ENCODE assay signal across 23 cellular contexts in the genomic region with DNA sequence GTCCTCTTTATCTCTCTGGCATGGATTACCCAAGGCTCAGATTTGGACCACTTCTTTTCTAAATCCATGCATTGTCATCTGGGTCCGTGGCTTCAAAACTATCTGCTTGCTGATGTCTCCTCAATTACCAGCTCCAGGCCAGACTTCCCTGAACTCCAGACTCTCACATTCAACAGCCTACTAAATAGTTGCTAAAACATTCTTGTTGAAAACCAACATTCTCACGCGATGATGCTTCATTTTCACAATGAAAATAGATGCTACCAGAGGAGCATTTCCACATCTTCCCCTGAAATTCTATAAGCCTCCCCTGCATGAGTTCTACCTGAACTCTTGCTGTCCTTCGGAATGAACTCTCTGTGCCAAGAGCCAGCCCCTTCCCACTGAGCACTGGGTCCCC. TPM values are rescaled to one million over a fixed set of nuclear protein-coding genes. Genes with fewer than 3 reads are reported as not detected.
DNase-seq lines count a peak whose midpoint lies in the region; ATAC-seq and TF ChIP-seq lines count a peak whose summit lies in the region.
"Had no signal": no experiment of that assay in that cellular context is flagged by ENCODE, and none has a peak within 500 bp of the region (broad histone marks: within the 10 kb centered on the region; RNA-seq: fewer than 3 reads in every experiment).

No MANE protein-coding gene starts in this region.

- H3K9me3 ChIP-seq in IMR-90 (ENCODE audit: control insufficient read depth, insufficient read depth, low read length), result no peaks in the 10 kb centered on the region
- no peaks in the 10 kb centered on the region for H3K9me3 ChIP-seq in T-helper 17 cell (ENCODE audit: control insufficient read depth, low read length, poor library complexity, severe bottlenecking)
- H3K9me3 ChIP-seq: BE2C; BLaER1 treated with 17β-estradiol and CSF1 and Interleukin-3, amounts not matched to agents 10 nM and 100 nM had no signal

- H2BK120ac ChIP-seq in IMR-90 (ENCODE audit: low read depth, low read length), result peak overlapping the region; percentile 11; the same call in 1 of the 2 replicates

- no peak overlapping the region for H2AK9ac ChIP-seq in IMR-90 (replicated peaks; ENCODE audit: low read depth, low read length, poor library complexity)

- no peaks in the 10 kb centered on the region for H4K20me1 ChIP-seq in IMR-90 (ENCODE audit: insufficient read depth, low read length)
- H4K20me1 ChIP-seq: BLaER1 treated with 17β-estradiol and CSF1 and Interleukin-3, amounts not matched to agents 10 nM and 100 nM had no signal

- H4K8ac ChIP-seq in IMR-90 (ENCODE audit: low read depth in 2 of 2, low read length in 2 of 2), result no peak overlapping the region

- H3K36me3 Mint-ChIP-seq in activated naive CD4-positive, alpha-beta T cell treated with anti-CD3 and anti-CD28 coated beads, Interleukin-2, amount 50 U/mL, for 24 hours, result no peaks in the 10 kb centered on the region
- H3K36me3 Mint-ChIP-seq in activated naive CD4-positive, alpha-beta T cell treated with anti-CD3 and anti-CD28 coated beads, Interleukin-2, amount 10 ng/mL, durations not matched to agents 7 days and 5 days, result no peaks in the 10 kb centered on the region
- peaks cover 2% of the 10 kb centered on the region for H3K36me3 Mint-ChIP-seq in T-helper 17 cell (ENCODE audit: low read depth)
- no peaks in the 10 kb centered on the region for H3K36me3 Mint-ChIP-seq in stimulated activated memory B cell treated with anti-CD40 and anti-IgM and Interleukin-4, amounts not matched to agents 10 μg/mL and 1 μg/mL and 100 μg/mL, for 72 hours
- H3K36me3 Mint-ChIP-seq: CD14-positive monocyte; CD8-positive, alpha-beta memory T cell had no signal

- no peak for TF ChIP-seq RAD21 in IMR-90 (IDR thresholded peaks at IDR 0.05; ENCODE audit: low read length)

- no peak overlapping the region; the same call in 1 of the 2 replicates for H3K14ac ChIP-seq in IMR-90 (replicated peaks; ENCODE audit: low read depth, low read length)

- H3K27ac Mint-ChIP-seq in activated naive CD4-positive, alpha-beta T cell treated with anti-CD3 and anti-CD28 coated beads, Interleukin-2, amount 50 U/mL, for 24 hours, result peak overlapping the region; percentile 3
- no peak overlapping the region for H3K27ac Mint-ChIP-seq in activated naive CD4-positive, alpha-beta T cell treated with anti-CD3 and anti-CD28 coated beads, Interleukin-2, amount 10 ng/mL, durations not matched to agents 7 days and 5 days
- H3K27ac Mint-ChIP-seq in T-helper 17 cell, result no peak overlapping the region
- H3K27ac Mint-ChIP-seq in stimulated activated memory B cell treated with anti-CD40 and anti-IgM and Interleukin-4, amounts not matched to agents 10 μg/mL and 1 μg/mL and 100 μg/mL, for 72 hours, result peak overlapping the region; percentile 2
- H3K27ac Mint-ChIP-seq: CD4-positive, alpha-beta T cell had no signal

- BruUV-seq in IMR-90 (replicated peaks; lab: Mats Ljungman, UMichigan), result no TSS peak

- in situ Hi-C loops in IMR-90 (cut with MboI; ENCODE audit: low sequenced_read_pairs) (no loop called here), brain microvascular endothelial cell (cut with HindIII; ENCODE audit: low pct_ligation_motif_present, low sequenced_read_pairs) (no loop called here)

- H3K79me1 ChIP-seq in IMR-90 (ENCODE audit: low read depth in 1 of 2, low read length in 2 of 2), result peaks cover 0 to 3% of the 10 kb centered on the region in 2 experiments; a peak in 2 of 4 replicates

- TF ChIP-seq CTCF in IMR-90 (conservative IDR thresholded peaks at IDR 0.05; ENCODE audit: low read depth, low read length), result no peak
- TF ChIP-seq CTCF in brain microvascular endothelial cell (IDR thresholded peaks at IDR 0.05; ENCODE audit: low read depth, low read length, missing control alignments), result no peak

- no peak overlapping the region for H2BK5ac ChIP-seq in IMR-90 (ENCODE audit: low read depth, low read length, poor library complexity, severe bottlenecking)

- no peak overlapping the region for H3K9ac ChIP-seq in IMR-90 (ENCODE audit: low read depth, low read length)
- H3K9ac ChIP-seq: BLaER1 treated with 17β-estradiol and CSF1 and Interleukin-3, amounts not matched to agents 10 nM and 100 nM; GM23248 had no signal

- H3K27me3 ChIP-seq in IMR-90 (ENCODE audit: control insufficient read depth, insufficient read depth, low read length) (no peaks in the 10 kb centered on the region), brain microvascular endothelial cell (replicated peaks) (no peaks in the 10 kb centered on the region)
- H3K27me3 ChIP-seq: BE2C had no signal

- no peak for DNase-seq in activated naive CD4-positive, alpha-beta T cell treated with anti-CD3 and anti-CD28 coated beads, Interleukin-2, amount 10 ng/mL, durations not matched to agents 7 days and 5 days
- DNase-seq in IMR-90 (no peak), T-helper 17 cell (no peak), brain microvascular endothelial cell (no peak), amygdala (lab: John Stamatoyannopoulos, UW) (no peak)
- DNase-seq: AML-193; BE2C; CD4-positive, alpha-beta T cell; CD8-positive, alpha-beta memory T cell; DMS 273 treated with DMSO at 0.1 percent for 48 hours; DMS79; GF-D8; GM23248; H7; HCEC 1CT had no signal

- 0 out of 2 replicates have a peak overlapping the region, but pooled peaks have one; percentile 9 for H3K18ac ChIP-seq in IMR-90 (ENCODE audit: low read depth, low read length)

- H3K4me3 Mint-ChIP-seq in activated naive CD4-positive, alpha-beta T cell treated with anti-CD3 and anti-CD28 coated beads, Interleukin-2, amount 50 U/mL, for 24 hours, result no peak overlapping the region
- no peak overlapping the region for H3K4me3 Mint-ChIP-seq in activated naive CD4-positive, alpha-beta T cell treated with anti-CD3 and anti-CD28 coated beads, Interleukin-2, amount 10 ng/mL, durations not matched to agents 7 days and 5 days
- H3K4me3 Mint-ChIP-seq in T-helper 17 cell, result peak overlapping the region; percentile 47
- no peak overlapping the region for H3K4me3 Mint-ChIP-seq in stimulated activated memory B cell treated with anti-CD40 and anti-IgM and Interleukin-4, amounts not matched to agents 10 μg/mL and 1 μg/mL and 100 μg/mL, for 72 hours
- H3K4me3 Mint-ChIP-seq: CD14-positive monocyte; CD4-positive, alpha-beta T cell; CD8-positive, alpha-beta memory T cell had no signal

- 73% methylated on average over 4 of the region's 4 CpGs; no CpG with 5 or more reads in 1 of the 2 experiments for whole genome bisulfite sequencing in IMR-90 (ENCODE audit: extremely low coverage in 2 of 2, insufficient read length in 1 of 2), 2 experiments

- H3K27ac ChIP-seq in IMR-90 (ENCODE audit: insufficient read depth, low read length) (no peak overlapping the region), brain microvascular endothelial cell (no peak overlapping the region)
- H3K27ac ChIP-seq: 22Rv1; BLaER1 treated with 17β-estradiol and CSF1 and Interleukin-3, amounts not matched to agents 10 nM and 100 nM; GM23248 had no signal

- peaks cover 1% of the 10 kb centered on the region for H3K27me3 Mint-ChIP-seq in activated naive CD4-positive, alpha-beta T cell treated with anti-CD3 and anti-CD28 coated beads, Interleukin-2, amount 50 U/mL, for 24 hours
- peaks cover 17% of the 10 kb centered on the region for H3K27me3 Mint-ChIP-seq in activated naive CD4-positive, alpha-beta T cell treated with anti-CD3 and anti-CD28 coated beads, Interleukin-2, amount 10 ng/mL, durations not matched to agents 7 days and 5 days
- peaks cover 35% of the 10 kb centered on the region for H3K27me3 Mint-ChIP-seq in T-helper 17 cell
- H3K27me3 Mint-ChIP-seq in stimulated activated memory B cell treated with anti-CD40 and anti-IgM and Interleukin-4, amounts not matched to agents 10 μg/mL and 1 μg/mL and 100 μg/mL, for 72 hours, result no peaks in the 10 kb centered on the region

- H3K36me3 ChIP-seq in IMR-90 (ENCODE audit: control insufficient read depth, insufficient read depth, low read length) (no peaks in the 10 kb centered on the region), brain microvascular endothelial cell (replicated peaks) (no peaks in the 10 kb centered on the region)
- H3K36me3 ChIP-seq: BE2C; BLaER1 treated with 17β-estradiol and CSF1 and Interleukin-3, amounts not matched to agents 10 nM and 100 nM had no signal

- H4K5ac ChIP-seq in IMR-90 (ENCODE audit: low read depth, low read length), result 0 out of 2 replicates have a peak overlapping the region, but pooled peaks have one; percentile 58

- no peak overlapping the region for H2AK5ac ChIP-seq in IMR-90 (ENCODE audit: low read depth, low read length)

- H3K4me3 ChIP-seq in IMR-90 (ENCODE audit: insufficient read depth, low read depth, low read length) (no peak overlapping the region), brain microvascular endothelial cell (ENCODE audit: low read depth, low read length) (no peak overlapping the region)
- H3K4me3 ChIP-seq: BLaER1 treated with 17β-estradiol and CSF1 and Interleukin-3, amounts not matched to agents 10 nM and 100 nM; GM23248 had no signal

- CTCF ChIA-PET in activated naive CD4-positive, alpha-beta T cell treated with anti-CD3 and anti-CD28 coated beads, Interleukin-2, amount 10 ng/mL, durations not matched to agents 7 days and 5 days (lab: Charles Lee), result interaction anchor here (0.8 to 5.6 kb wide), 7 partner anchors 9 to 681 kb away, joined by 3 to 121 read pairs (median 9); partner anchors contain the start of genes TLR1 and TLR10
- CTCF ChIA-PET in IMR-90 (lab: Yijun Ruan, JAX), result interaction anchor here (0.8 to 1.6 kb wide), 2 partner anchors 19 to 56 kb away, joined by 3 to 4 read pairs; no protein-coding TSS in a partner anchor

- no peak overlapping the region for H4K91ac ChIP-seq in IMR-90 (ENCODE audit: insufficient read depth, low read depth, low read length)

- H2BK15ac ChIP-seq in IMR-90 (ENCODE audit: low read depth, low read length), result no peak overlapping the region

- intact Hi-C loops in IMR-90 (cut with micrococcal nuclease), result no loop called here

- H3K9me1 ChIP-seq in IMR-90 (ENCODE audit: insufficient read depth, low read length), result peaks cover 3% of the 10 kb centered on the region; the same call in 1 of the 2 replicates

- H3K4ac ChIP-seq in IMR-90 (ENCODE audit: low read depth, low read length), result no peak overlapping the region

- H3K4me2 ChIP-seq in IMR-90 (ENCODE audit: low read depth, low read length), result no peak overlapping the region
- H3K4me2 ChIP-seq: BLaER1 treated with 17β-estradiol and CSF1 and Interleukin-3, amounts not matched to agents 10 nM and 100 nM had no signal

- no peak overlapping the region for H2AFZ ChIP-seq in IMR-90 (replicated peaks; ENCODE audit: low read length, poor library complexity)
- H2AFZ ChIP-seq: GM23248 had no signal

- H2BK20ac ChIP-seq in IMR-90 (ENCODE audit: low read depth, low read length), result no peak overlapping the region

- H3K56ac ChIP-seq in IMR-90 (ENCODE audit: extremely low read depth, insufficient read depth, low read length), result no peak overlapping the region

- H3K23ac ChIP-seq in IMR-90 (ENCODE audit: low read depth, low read length), result peak overlapping the region; percentile 10; the same call in 1 of the 2 replicates

- H3K4me1 ChIP-seq in IMR-90 (ENCODE audit: control insufficient read depth, insufficient read depth, low read length), result peaks cover 8% of the 10 kb centered on the region
- H3K4me1 ChIP-seq: BE2C had no signal

- no peaks in the 10 kb centered on the region for H3K9me3 Mint-ChIP-seq in activated naive CD4-positive, alpha-beta T cell treated with anti-CD3 and anti-CD28 coated beads, Interleukin-2, amount 50 U/mL, for 24 hours
- H3K9me3 Mint-ChIP-seq in activated naive CD4-positive, alpha-beta T cell treated with anti-CD3 and anti-CD28 coated beads, Interleukin-2, amount 10 ng/mL, durations not matched to agents 7 days and 5 days, result no peaks in the 10 kb centered on the region
- no peaks in the 10 kb centered on the region for H3K9me3 Mint-ChIP-seq in stimulated activated memory B cell treated with anti-CD40 and anti-IgM and Interleukin-4, amounts not matched to agents 10 μg/mL and 1 μg/mL and 100 μg/mL, for 72 hours
- H3K9me3 Mint-ChIP-seq: CD14-positive monocyte; CD4-positive, alpha-beta T cell; CD8-positive, alpha-beta memory T cell had no signal

- no peak for ATAC-seq in IMR-90 (ENCODE audit: low read depth)
- no peak for ATAC-seq in T-helper 17 cell
- ATAC-seq in stimulated activated memory B cell treated with anti-CD40 and anti-IgM and Interleukin-4, amounts not matched to agents 10 μg/mL and 1 μg/mL and 100 μg/mL, for 72 hours, result no peak
- ATAC-seq in GM19452 (IDR thresholded peaks at IDR 0.05; ENCODE audit: unreplicated experiment), result no peak

- H3K4me1 Mint-ChIP-seq in activated naive CD4-positive, alpha-beta T cell treated with anti-CD3 and anti-CD28 coated beads, Interleukin-2, amount 50 U/mL, for 24 hours, result peaks cover 46% of the 10 kb centered on the region
- peaks cover 50% of the 10 kb centered on the region for H3K4me1 Mint-ChIP-seq in activated naive CD4-positive, alpha-beta T cell treated with anti-CD3 and anti-CD28 coated beads, Interleukin-2, amount 10 ng/mL, durations not matched to agents 7 days and 5 days
- peaks cover 26% of the 10 kb centered on the region for H3K4me1 Mint-ChIP-seq in T-helper 17 cell
- H3K4me1 Mint-ChIP-seq in stimulated activated memory B cell treated with anti-CD40 and anti-IgM and Interleukin-4, amounts not matched to agents 10 μg/mL and 1 μg/mL and 100 μg/mL, for 72 hours, result peaks cover 39% of the 10 kb centered on the region

- POLR2A ChIA-PET in IMR-90 (lab: Charles Lee; ENCODE audit: unreplicated experiment), result no interaction called here

- no peak for TF ChIP-seq POLR2A in IMR-90 (IDR thresholded peaks at IDR 0.05; ENCODE audit: low read depth, low read length)

- dilution Hi-C loops in IMR-90 (cut with HindIII; ENCODE audit: low sequenced_read_pairs, unreplicated experiment), result no loop called here

RNA-seq across cellular contexts. Expression of gene TLR6, which starts 5.2 kb away (rescaled TPM):
- 3.9 and 4.4 TPM in 2 replicates for total RNA-seq in IMR-90 (2012; rRNA removed)
- 0.96 and 1.4 TPM in 2 replicates for polyA plus RNA-seq in IMR-90 (2012; rRNA removed)
- polyA plus RNA-seq in IMR-90 (2012; cell fraction: cytosol; rRNA removed), result 0.26 and 0.27 TPM in 2 replicates
- 0.40 and 3.5 TPM in 2 replicates for polyA plus RNA-seq in IMR-90 (2012; cell fraction: nucleus; rRNA removed; ENCODE audit: low replicate concordance)
- total RNA-seq in T-helper 17 cell, result 1 to 10 TPM; 2.8 to 6.4 TPM
- total RNA-seq: H7 had no signal

RNA-seq across cellular contexts. Expression of gene FAM114A1, which starts 5.8 kb away (rescaled TPM):
- total RNA-seq in IMR-90 (2012; rRNA removed), result 507 and 649 TPM in 2 replicates
- polyA plus RNA-seq in IMR-90 (2012; rRNA removed), result 135 and 152 TPM in 2 replicates
- polyA plus RNA-seq in IMR-90 (2012; cell fraction: cytosol; rRNA removed), result 212 and 266 TPM in 2 replicates
- 98.5 and 144 TPM in 2 replicates for polyA plus RNA-seq in IMR-90 (2012; cell fraction: nucleus; rRNA removed; ENCODE audit: low replicate concordance)
- under 1 TPM in 1 of 2 donors, not detected in 1; 0.50 TPM for total RNA-seq in T-helper 17 cell
- total RNA-seq: CD4-positive, alpha-beta T cell had no signal
- polyA plus RNA-seq: CD8-positive, alpha-beta memory T cell had no signal

RNA-seq across cellular contexts. Expression of gene TLR1, which starts 57.2 kb away (rescaled TPM):
- total RNA-seq in IMR-90 (2012; rRNA removed) (1.1 TPM in 2 replicates), T-helper 17 cell (10 to 100 TPM; 16.6 to 22.9 TPM)
- 0.17 and 0.24 TPM in 2 replicates for polyA plus RNA-seq in IMR-90 (2012; rRNA removed)
- polyA plus RNA-seq in IMR-90 (2012; cell fraction: cytosol; rRNA removed), result 0.11 TPM in 2 replicates
- polyA plus RNA-seq in IMR-90 (2012; cell fraction: nucleus; rRNA removed; ENCODE audit: low replicate concordance), result 0.11 and 1.4 TPM in 2 replicates
- total RNA-seq: G401, GM23248, H1 had no signal
- polyA plus RNA-seq: H1 had no signal

Comparison
In these comparisons a context has a peak if more than half of its experiments do, and no peak if none do; other contexts are left out.
1. H3K27ac Mint-ChIP-seq: peak in activated naive CD4-positive, alpha-beta T cell treated with anti-CD3 and anti-CD28 coated beads, Interleukin-2, amount 50 U/mL, for 24 hours (single experiment) and stimulated activated memory B cell treated with anti-CD40 and anti-IgM and Interleukin-4, amounts not matched to agents 10 μg/mL and 1 μg/mL and 100 μg/mL, for 72 hours (single experiment); none in activated naive CD4-positive, alpha-beta T cell treated with anti-CD3 and anti-CD28 coated beads, Interleukin-2, amount 10 ng/mL, durations not matched to agents 7 days and 5 days (single experiment) and T-helper 17 cell (single experiment).
2. RNA of gene FAM114A1, which starts 5.8 kb away (total RNA-seq): 507 to 649 TPM in IMR-90; 0.50 TPM in T-helper 17 cell; every median in the first group is over 100 times any median in the second.